ENCODE assay signal across 24 cellular contexts in the genomic region with DNA sequence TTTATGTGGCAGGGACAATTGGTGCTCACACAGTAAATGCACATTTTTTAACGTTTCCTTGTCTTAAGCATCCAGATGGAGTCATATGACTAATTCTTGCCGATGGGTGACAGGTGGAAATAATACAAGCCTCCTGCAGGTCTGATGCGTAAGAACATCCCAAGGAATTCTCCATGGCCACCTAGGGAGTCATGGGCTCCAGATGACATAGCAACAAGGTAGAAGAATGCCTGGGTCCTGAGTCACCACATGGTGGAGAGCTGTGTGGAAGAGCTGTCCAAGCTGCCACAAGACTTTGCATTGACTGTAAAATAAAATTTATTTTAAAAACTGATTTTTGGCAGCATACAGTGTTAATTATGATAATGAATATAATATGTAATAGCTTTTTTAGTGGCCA.
DNase-seq lines count a peak whose midpoint lies in the region; ATAC-seq, FAIRE-seq and TF ChIP-seq lines count a peak whose summit lies in the region.
"Had no signal": no experiment of that assay in that cellular context is flagged by ENCODE, and none has a peak within 500 bp of the region (broad histone marks: within the 10 kb centered on the region; RNA-seq: fewer than 3 reads in every experiment).

No MANE protein-coding gene starts in this region.

- TF ChIP-seq EP300 in Ishikawa (IDR thresholded peaks at IDR 0.05; ENCODE audit: borderline replicate concordance), result no peak

- H3K27me3 Mint-ChIP-seq in GM23338 (ENCODE audit: insufficient read depth, low read depth, poor library complexity), result peaks cover 2% of the 10 kb centered on the region
- H3K27me3 Mint-ChIP-seq: IgD-negative memory B cell had no signal

- no peak overlapping the region for H3K4me3 Mint-ChIP-seq in GM23338
- H3K4me3 Mint-ChIP-seq: B cell, CD14-positive monocyte, IgD-negative memory B cell had no signal

- peaks cover 17% of the 10 kb centered on the region for H3K4me1 ChIP-seq in GM23338 (ENCODE audit: insufficient read depth)
- H3K4me1 ChIP-seq in SJCRH30, result no peaks in the 10 kb centered on the region
- H3K4me1 ChIP-seq: A549, HAP-1 had no signal

- TF ChIP-seq CTCF in GM23338 (conservative IDR thresholded peaks at IDR 0.05; ENCODE audit: low read depth in 2 of 2) (no peak), bronchial epithelial cell (IDR thresholded peaks at IDR 0.05; ENCODE audit: insufficient read depth, low read length, severe bottlenecking) (no peak)

- no peaks in the 10 kb centered on the region for H4K20me1 ChIP-seq in GM23338 (replicated peaks; ENCODE audit: insufficient read depth)

- H2AFZ ChIP-seq in GM23338, result no peak overlapping the region

- 0 out of 3 replicates have a peak, but pooled peaks cover 4% of the 10 kb centered on the region for H3K4me1 Mint-ChIP-seq in GM23338
- H3K4me1 Mint-ChIP-seq: B cell, CD14-positive monocyte, IgD-negative memory B cell had no signal

- peaks cover 19% of the 10 kb centered on the region for H3K36me3 Mint-ChIP-seq in GM23338 (ENCODE audit: low read depth)
- H3K36me3 Mint-ChIP-seq: CD14-positive monocyte, IgD-negative memory B cell had no signal

- H3K9me3 ChIP-seq in SJCRH30 (replicated peaks), result peaks cover 6% of the 10 kb centered on the region; the same call in 1 of the 2 replicates
- H3K9me3 ChIP-seq: A549, HAP-1 had no signal

- no peak overlapping the region for H3K27ac Mint-ChIP-seq in GM23338
- H3K27ac Mint-ChIP-seq: B cell, CD14-positive monocyte, IgD-negative memory B cell had no signal

- no peak for ATAC-seq in GM23338
- ATAC-seq in HG02938 (IDR thresholded peaks at IDR 0.05; ENCODE audit: unreplicated experiment), result no peak
- ATAC-seq: A549 had no signal

- H3K4me3 ChIP-seq in GM23338 (no peak overlapping the region), bronchial epithelial cell (ENCODE audit: low read depth, low read length) (no peak overlapping the region), SJCRH30 (no peak overlapping the region)
- H3K4me3 ChIP-seq: A549, HAP-1, SK-N-MC had no signal

- H3K27ac ChIP-seq in GM23338 (ENCODE audit: low read depth) (no peak overlapping the region), SJCRH30 (no peak overlapping the region)
- H3K27ac ChIP-seq: A549, SK-N-MC had no signal

- FAIRE-seq in bronchial epithelial cell (lab: Jason Lieb, UNC), result no peak
- FAIRE-seq: A549, D721Med had no signal

- no peak for TF ChIP-seq RAD21 in Ishikawa (IDR thresholded peaks at IDR 0.05; ENCODE audit: low read depth)

- peaks cover 20% of the 10 kb centered on the region for H3K9me3 Mint-ChIP-seq in GM23338

- H3K4me2 ChIP-seq in GM23338, result no peak overlapping the region
- H3K4me2 ChIP-seq: A549 had no signal

- peaks cover 18% of the 10 kb centered on the region for H3K9me2 ChIP-seq in GM23338 (ENCODE audit: insufficient read depth)

- no peaks in the 10 kb centered on the region for H3K27me3 ChIP-seq in GM23338 (ENCODE audit: insufficient read depth)
- no peaks in the 10 kb centered on the region for H3K27me3 ChIP-seq in bronchial epithelial cell (ENCODE audit: control insufficient read depth, insufficient read depth, low read length)
- H3K27me3 ChIP-seq in SJCRH30, result no peaks in the 10 kb centered on the region

- no peaks in the 10 kb centered on the region for H3K79me2 ChIP-seq in GM23338 (replicated peaks; ENCODE audit: insufficient read depth)

- H3K36me3 ChIP-seq in GM23338 (ENCODE audit: insufficient read depth) (peaks cover 7% of the 10 kb centered on the region; the same call in 1 of the 2 replicates), bronchial epithelial cell (ENCODE audit: control insufficient read depth, insufficient read depth, low read length) (no peaks in the 10 kb centered on the region), SJCRH30 (no peaks in the 10 kb centered on the region)
- H3K36me3 ChIP-seq: HAP-1 had no signal

- no peaks in the 10 kb centered on the region for H3F3A ChIP-seq in GM23338 (replicated peaks; ENCODE audit: low read depth)

- DNase-seq in GM23338 (ENCODE audit: low spot score) (peak; percentile 30), bronchial epithelial cell (ENCODE audit: low read depth) (peak; percentile 25), kidney tubule cell (ENCODE audit: low spot score) (peak; percentile 63), SJCRH30 (no peak)
- no peak for DNase-seq in effector CD4-positive, alpha-beta T cell
- DNase-seq: DMS79, Kasumi-1, MM.1S, NCI-H1092, NCI-H146, NCI-H2029, NCI-H524 treated with DMSO at 0.1 percent for 48 hours, OCI-M1, SHP77, SW 1271 had no signal

TF ChIP-seq in GM23338, 12 proteins besides CTCF, POLR2A, EP300 and RAD21 (continues in another document):
- TF ChIP-seq STAT1 (IDR thresholded peaks at IDR 0.05; ENCODE audit: unreplicated experiment) (no peak), ETS1 (IDR thresholded peaks at IDR 0.05) (no peak), ZNF331 (CRISPR knock-in tag; IDR thresholded peaks at IDR 0.05; ENCODE audit: low read depth) (no peak), POLR2AphosphoS5 (IDR thresholded peaks at IDR 0.05; ENCODE audit: low read depth) (no peak)

TF ChIP-seq in Ishikawa, 13 proteins besides CTCF, POLR2A, EP300 and RAD21:
- no peak for TF ChIP-seq TAF1 (IDR thresholded peaks at IDR 0.05; ENCODE audit: low read depth)
- TF ChIP-seq ZBTB7A (IDR thresholded peaks at IDR 0.05; ENCODE audit: low read depth), result no peak
- TF ChIP-seq CREB1 (IDR thresholded peaks at IDR 0.05; ENCODE audit: low read depth), result no peak
- 0 out of 2 replicates have a peak, but pooled peaks have one; percentile 20 for TF ChIP-seq REST (IDR thresholded peaks at IDR 0.05; ENCODE audit: low read depth)

Comparison
In these comparisons a context has a peak if more than half of its experiments do, and no peak if none do; other contexts are left out.
1. DNase-seq: peak in GM23338 (single experiment), bronchial epithelial cell (single experiment) and kidney tubule cell (single experiment); none in effector CD4-positive, alpha-beta T cell (single experiment) and SJCRH30 (0 of 2).